In genomic region chr21:17463441-17463840, GRCh38 we compare ENCODE assay signal across 13 cellular contexts. TPM values are rescaled to one million over a fixed set of nuclear protein-coding genes. Genes with fewer than 3 reads are reported as not detected.
DNase-seq lines count a peak whose midpoint lies in the region; ATAC-seq, FAIRE-seq and TF ChIP-seq lines count a peak whose summit lies in the region.
"Had no signal": no experiment of that assay in that cellular context is flagged by ENCODE, and none has a peak within 500 bp of the region (broad histone marks: within the 10 kb centered on the region; RNA-seq: fewer than 3 reads in every experiment).

No MANE protein-coding gene starts in this region.

- peak overlapping the region in 2 of 12 donors; percentile 12 to 65 for H3K27ac ChIP-seq in heart left ventricle
- peak overlapping the region; percentile 47 for H3K27ac ChIP-seq in astrocyte (ENCODE audit: low read depth, low read length)

- H3K4me1 Mint-ChIP-seq in astrocyte (ENCODE audit: low read depth, unreplicated experiment), result peaks cover 27% of the 10 kb centered on the region

- H3K27me3 Mint-ChIP-seq in astrocyte (ENCODE audit: low read depth, unreplicated experiment), result no peaks in the 10 kb centered on the region

- H3K27me3 ChIP-seq in heart left ventricle (no peaks in the 10 kb centered on the region), astrocyte (ENCODE audit: insufficient read depth, low read length) (no peaks in the 10 kb centered on the region)

- H3K9me3 Mint-ChIP-seq in astrocyte (ENCODE audit: unreplicated experiment), result no peaks in the 10 kb centered on the region

- H3K4me3 Mint-ChIP-seq in astrocyte (ENCODE audit: unreplicated experiment), result no peak overlapping the region

- H4K20me1 ChIP-seq in astrocyte (ENCODE audit: insufficient read depth, low read length), result no peaks in the 10 kb centered on the region

- H3K36me3 ChIP-seq in heart left ventricle (no peaks in the 10 kb centered on the region), astrocyte (ENCODE audit: insufficient read depth, low read length) (no peaks in the 10 kb centered on the region)

- H3K36me3 Mint-ChIP-seq in astrocyte (ENCODE audit: low read depth, unreplicated experiment), result no peaks in the 10 kb centered on the region

- peak overlapping the region; percentile 32 for H3K4me2 ChIP-seq in astrocyte (ENCODE audit: low read length)

- peak overlapping the region; percentile 32 for H3K9ac ChIP-seq in astrocyte (ENCODE audit: low read length)

- 36 to 46% (median 42%) methylated on average over 4 of the region's 4 CpGs for WGBS in heart left ventricle, 4 donors

- DNase-seq in heart left ventricle (peak in 1 of 5 donors; percentile 39), Right ventricle myocardium superior (no peak), astrocyte (ENCODE audit: low read depth) (peak; percentile 99), islet precursor cell (peak; percentile 67), urothelium cell line (ENCODE audit: low spot score) (peak; percentile 38), GM10266 (ENCODE audit: extremely low spot score) (no peak), NCI-H187 (lab: John Stamatoyannopoulos, UW) (no peak)
- DNase-seq: activated CD4-positive, alpha-beta T cell treated with anti-CD3 and anti-CD28 coated beads, Interleukin-2, amount 50 U/mL, for 1 hour; central memory CD4-positive, alpha-beta T cell; NK-92 treated with Interleukin-12 subunit alpha and Interleukin-12 subunit beta, amount 100 ng/mL, for 24 hours; stimulated activated CD4-positive, alpha-beta T cell treated with anti-CD3 and anti-CD28 coated beads, Interleukin-15, amount 100 ng/mL, for 24 hours had no signal

- peak overlapping the region; percentile 43 for H3K27ac Mint-ChIP-seq in astrocyte (ENCODE audit: unreplicated experiment)

- no peak overlapping the region for H2AFZ ChIP-seq in astrocyte (ENCODE audit: low read depth, low read length)

- peaks cover 0 to 32% (median 11%) of the 10 kb centered on the region in 12 donors for H3K4me1 ChIP-seq in heart left ventricle
- peaks cover 32% of the 10 kb centered on the region for H3K4me1 ChIP-seq in astrocyte (ENCODE audit: insufficient read depth, low read length)

- FAIRE-seq in astrocyte (lab: Jason Lieb, UNC), result peak; percentile 87
- FAIRE-seq in urothelium cell line (lab: Jason Lieb, UNC), result no peak
- FAIRE-seq: A204.1 had no signal

- intact Hi-C loops in heart left ventricle (cut with DNase I), result loop anchor here in 5 of 10 donors (5.0 to 10.0 kb wide), 2 partner anchors 49 to 51 kb away; partner anchors contain the start of gene CXADR (in 5 of the 5)
- intact Hi-C loops in Right ventricle myocardium superior (cut with DNase I), result no loop called here

- no peaks in the 10 kb centered on the region for H3K79me2 ChIP-seq in astrocyte (ENCODE audit: insufficient read depth, low read length)

- H3K4me3 ChIP-seq in heart left ventricle, result no peak overlapping the region
- H3K4me3 ChIP-seq in astrocyte (ENCODE audit: insufficient read depth, low read depth, low read length), result no peak overlapping the region

- ATAC-seq in heart left ventricle, result peak in 3 of 4 donors; percentile 20 to 75 (median 69)
- ATAC-seq in Right ventricle myocardium superior (ENCODE audit: poor library complexity), result no peak
- no peak for ATAC-seq in HG03135 (IDR thresholded peaks at IDR 0.05; ENCODE audit: unreplicated experiment)

- no peak for TF ChIP-seq CTCF in heart left ventricle (IDR thresholded peaks at IDR 0.05)
- no peak for TF ChIP-seq CTCF in astrocyte (IDR thresholded peaks at IDR 0.05; ENCODE audit: insufficient read depth, low read depth, low read length)
- no peak for TF ChIP-seq CTCF in GM10266 (IDR thresholded peaks at IDR 0.05; ENCODE audit: control insufficient read depth, insufficient read depth, low read depth, missing control alignments)

- TF ChIP-seq POLR2A in heart left ventricle (IDR thresholded peaks at IDR 0.05), result no peak

- no peaks in the 10 kb centered on the region for H3K9me3 ChIP-seq in heart left ventricle
- H3K9me3 ChIP-seq in astrocyte (ENCODE audit: insufficient read depth, low read depth, low read length), result no peaks in the 10 kb centered on the region

RNA-seq across cellular contexts. Expression of gene CXADR, which starts 49.4 kb away (rescaled TPM):
- total RNA-seq in heart left ventricle (10 to 100 TPM; 18.4 to 45.1 (median 33.2) TPM), Right ventricle myocardium superior (21.1 TPM), astrocyte (20.2 and 30.6 TPM in 2 replicates)
- polyA plus RNA-seq in heart left ventricle, result 10 to 100 TPM in 1 of 2 donors, 1 to 10 TPM in 1; 7.5 to 21.4 TPM

Comparison
In these comparisons a context has a peak if more than half of its experiments do, and no peak if none do; other contexts are left out.
1. ATAC-seq: peak in heart left ventricle (3 of 4); none in Right ventricle myocardium superior (single experiment) and HG03135 (single experiment).
2. DNase-seq: peak in astrocyte (single experiment), islet precursor cell (single experiment) and urothelium cell line (single experiment); none in Right ventricle myocardium superior (single experiment), GM10266 (single experiment) and NCI-H187 (0 of 2).